In genomic region chr7:38368191-38368605, GRCh38 we compare ENCODE assay signal across 8 cellular contexts.
A peak's percentile ranks its signal among the peaks of the same experiment; 100 is the strongest.
DNase-seq lines count a peak whose midpoint lies in the region; ATAC-seq and TF ChIP-seq lines count a peak whose summit lies in the region.

No MANE protein-coding gene starts in this region.

- peak overlapping the region; percentile 58; the same call in 1 of the 2 replicates for H2AFZ ChIP-seq in OCI-LY3 (ENCODE audit: low read depth, low read length)

- H3K27ac ChIP-seq in OCI-LY3 (ENCODE audit: low read length) (no peak overlapping the region), esophagus muscularis mucosa (replicated peaks in 1 of 4) (no peak overlapping the region), neutrophil (no peak overlapping the region)

- H3K4me3 ChIP-seq in AG10803 (ENCODE audit: low read length), result no peak overlapping the region
- H3K4me3 ChIP-seq in OCI-LY3 (ENCODE audit: low read length), result no peak overlapping the region
- H3K4me3 ChIP-seq in esophagus muscularis mucosa, result no peak overlapping the region
- H3K4me3 ChIP-seq in neutrophil (ENCODE audit: low read depth in 1 of 2, low read length in 1 of 2), result no peak overlapping the region

- TF ChIP-seq EP300 in esophagus muscularis mucosa (IDR thresholded peaks at IDR 0.05), result no peak

- H3K27me3 Mint-ChIP-seq in type B pancreatic cell, result no peaks in the 10 kb centered on the region

- WGBS in esophagus muscularis mucosa, result 57% methylated on average over 3 of the region's 5 CpGs

- no peaks in the 10 kb centered on the region for H3K4me1 Mint-ChIP-seq in type B pancreatic cell (ENCODE audit: unreplicated experiment)

- H3K9ac ChIP-seq in OCI-LY3 (ENCODE audit: low read length), result no peak overlapping the region

- no peaks in the 10 kb centered on the region for H3K36me3 ChIP-seq in OCI-LY3 (replicated peaks; ENCODE audit: low read depth, low read length)
- H3K36me3 ChIP-seq in esophagus muscularis mucosa, result no peaks in the 10 kb centered on the region
- no peaks in the 10 kb centered on the region for H3K36me3 ChIP-seq in neutrophil

- no peaks in the 10 kb centered on the region for H3K9me3 ChIP-seq in OCI-LY3 (ENCODE audit: insufficient read depth, low read length)
- H3K9me3 ChIP-seq in esophagus muscularis mucosa, result no peaks in the 10 kb centered on the region
- H3K9me3 ChIP-seq in neutrophil, result no peaks in the 10 kb centered on the region

- H3K36me3 Mint-ChIP-seq in type B pancreatic cell, result no peaks in the 10 kb centered on the region

- no peaks in the 10 kb centered on the region for H4K20me1 ChIP-seq in OCI-LY3 (ENCODE audit: insufficient read depth, low read length)

- peak; percentile 54 for ATAC-seq in GM18909 (IDR thresholded peaks at IDR 0.05; ENCODE audit: poor library complexity, unreplicated experiment)
- ATAC-seq in HG03432 (IDR thresholded peaks at IDR 0.05; ENCODE audit: unreplicated experiment), result peak; percentile 61

- no peaks in the 10 kb centered on the region for H3K79me2 ChIP-seq in OCI-LY3 (ENCODE audit: low read length)

- DNase-seq in AG10803 (ENCODE audit: low read depth), result peak; percentile 69
- DNase-seq in activated CD8-positive, alpha-beta memory T cell treated with anti-CD3 and anti-CD28 coated beads, Interleukin-2, amount 50 U/mL, for 4 hours, result peak; percentile 78
- DNase-seq in esophagus muscularis mucosa (ENCODE audit: extremely low spot score), result no peak
- DNase-seq in type B pancreatic cell (ENCODE audit: extremely low spot score, unreplicated experiment), result no peak

- no peak for TF ChIP-seq POLR2A in esophagus muscularis mucosa (IDR thresholded peaks at IDR 0.05; ENCODE audit: low read depth)

- intact Hi-C loops in esophagus muscularis mucosa (cut with DNase I), result no loop called here

- H3K4me2 ChIP-seq in OCI-LY3 (ENCODE audit: low read length), result 0 out of 2 replicates have a peak overlapping the region, but pooled peaks have one; percentile 0

- no peak overlapping the region for H3K4me3 Mint-ChIP-seq in type B pancreatic cell

- H3K4me1 ChIP-seq in OCI-LY3 (ENCODE audit: low read length) (peaks cover 33% of the 10 kb centered on the region), esophagus muscularis mucosa (peaks cover 0 to 15% (median 5%) of the 10 kb centered on the region in 4 donors), neutrophil (ENCODE audit: control insufficient read depth in 1 of 2, insufficient read depth in 1 of 2, low read depth in 1 of 2, low read length in 1 of 2) (peaks cover 12 to 15% of the 10 kb centered on the region in 2 experiments)

- TF ChIP-seq CTCF in AG10803 (conservative IDR thresholded peaks at IDR 0.05; ENCODE audit: low read length), result peak; percentile 79
- peak; percentile 73 for TF ChIP-seq CTCF in OCI-LY3 (IDR thresholded peaks at IDR 0.05; ENCODE audit: low read depth, low read length)
- TF ChIP-seq CTCF in esophagus muscularis mucosa (IDR thresholded peaks at IDR 0.05), result peak in 2 of 3 experiments; percentile 33 to 71
- TF ChIP-seq CTCF in neutrophil (IDR thresholded peaks at IDR 0.05), result peak; percentile 67
- peak; percentile 76 for TF ChIP-seq CTCF in type B pancreatic cell (conservative IDR thresholded peaks at IDR 0.05)

- no peak overlapping the region for H3K27ac Mint-ChIP-seq in type B pancreatic cell

- H3K9me3 Mint-ChIP-seq in type B pancreatic cell, result no peaks in the 10 kb centered on the region

- H3K27me3 ChIP-seq in OCI-LY3 (ENCODE audit: low read depth, low read length) (no peaks in the 10 kb centered on the region), esophagus muscularis mucosa (no peaks in the 10 kb centered on the region), neutrophil (no peaks in the 10 kb centered on the region)

Comparison
In these comparisons a context has a peak if more than half of its experiments do, and no peak if none do; other contexts are left out.
1. DNase-seq: peak in AG10803 (single experiment) and activated CD8-positive, alpha-beta memory T cell treated with anti-CD3 and anti-CD28 coated beads, Interleukin-2, amount 50 U/mL, for 4 hours (single experiment); none in esophagus muscularis mucosa (single experiment) and type B pancreatic cell (single experiment).
2. Peak in every context shown above with its lines, with median percentiles within 50 percentile points of each other: CTCF ChIP-seq.